1 cellular context compared by ENCODE assay signal in genomic region chr4:97300561-97300960, GRCh38.
TF ChIP-seq lines count a peak whose summit lies in the region.

No MANE protein-coding gene starts in this region.

TF ChIP-seq in WTC11, 78 proteins besides CTCF, POLR2A, EP300 and RAD21 (continued from another document):
- TF ChIP-seq ZNF423 (CRISPR knock-in tag; IDR thresholded peaks at IDR 0.05) (no peak), ZNF396 (CRISPR knock-in tag; IDR thresholded peaks at IDR 0.05; ENCODE audit: borderline replicate concordance) (no peak), MYBL2 (CRISPR knock-in tag; IDR thresholded peaks at IDR 0.05) (no peak), JAZF1 (CRISPR knock-in tag; IDR thresholded peaks at IDR 0.05) (no peak), RELA (CRISPR knock-in tag; IDR thresholded peaks at IDR 0.05; ENCODE audit: borderline replicate concordance) (no peak), NFATC4 (CRISPR knock-in tag; IDR thresholded peaks at IDR 0.05) (no peak), FOXP4 (CRISPR knock-in tag; IDR thresholded peaks at IDR 0.05) (no peak), FOXP1 (CRISPR knock-in tag; IDR thresholded peaks at IDR 0.05; ENCODE audit: borderline replicate concordance) (no peak), GRHL2 (CRISPR knock-in tag; IDR thresholded peaks at IDR 0.05; ENCODE audit: insufficient replicate concordance, severe bottlenecking) (no peak), GTF2I (CRISPR knock-in tag; conservative IDR thresholded peaks at IDR 0.05) (no peak), CDX4 (CRISPR knock-in tag; IDR thresholded peaks at IDR 0.05; ENCODE audit: borderline replicate concordance) (no peak), ATF2 (CRISPR knock-in tag; IDR thresholded peaks at IDR 0.05; ENCODE audit: borderline replicate concordance, low read depth) (no peak), E2F1 (CRISPR knock-in tag; IDR thresholded peaks at IDR 0.05) (no peak), FOXK1 (CRISPR knock-in tag; IDR thresholded peaks at IDR 0.05) (no peak), ATF1 (CRISPR knock-in tag; IDR thresholded peaks at IDR 0.05) (no peak), MLX (CRISPR knock-in tag; IDR thresholded peaks at IDR 0.05) (no peak), ETV6 (CRISPR knock-in tag; IDR thresholded peaks at IDR 0.05) (no peak), SOX15 (CRISPR knock-in tag; IDR thresholded peaks at IDR 0.05) (no peak), NFYB (CRISPR knock-in tag; conservative IDR thresholded peaks at IDR 0.05; ENCODE audit: low read depth) (no peak)
